Comparison of ENCODE assay signal across 8 cellular contexts in the genomic region with DNA sequence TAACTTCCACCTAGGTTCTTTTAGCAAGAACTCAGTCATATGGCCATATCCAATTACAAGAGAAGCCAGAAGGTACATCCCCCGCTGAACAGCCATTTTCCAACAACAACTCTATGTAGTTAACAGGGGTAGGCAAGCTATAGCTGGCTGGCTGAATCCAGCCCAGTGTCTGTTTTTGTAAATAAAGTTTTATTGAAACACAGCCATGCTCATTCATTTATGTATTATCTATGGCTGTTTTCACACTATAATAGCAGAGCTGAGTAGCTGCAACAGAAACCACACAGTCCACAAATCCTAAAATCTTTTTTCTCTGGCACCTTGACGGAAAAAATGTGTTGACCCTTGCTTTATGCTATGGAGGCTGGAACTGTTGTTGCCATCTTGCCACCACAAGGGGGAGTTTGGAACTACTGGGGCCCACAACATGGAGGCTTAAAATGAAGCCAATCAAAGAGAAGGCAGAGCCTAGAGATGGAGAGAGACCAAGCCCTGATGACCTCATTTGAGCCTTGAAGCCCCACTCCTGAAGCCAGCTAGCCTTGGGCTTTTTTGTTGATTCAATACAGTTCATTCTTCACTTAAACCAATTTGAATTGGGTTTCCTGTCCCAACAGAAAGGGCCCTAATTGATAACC. TPM values are rescaled to one million over a fixed set of nuclear protein-coding genes. Genes with fewer than 3 reads are reported as not detected.
DNase-seq lines count a peak whose midpoint lies in the region; ATAC-seq and TF ChIP-seq lines count a peak whose summit lies in the region.

No MANE protein-coding gene starts in this region.

- H3K9ac ChIP-seq in fibroblast of lung (ENCODE audit: insufficient read depth, low read length): no peak overlapping the region

- no peaks in the 10 kb centered on the region for H3K9me3 Mint-ChIP-seq in activated T-cell treated with anti-CD3 and anti-CD28 coated beads, Interleukin-2, amount 50 U/mL, for 72 hours

- H3K36me3 ChIP-seq in SJCRH30: no peaks in the 10 kb centered on the region
- no peaks in the 10 kb centered on the region for H3K36me3 ChIP-seq in fibroblast of lung (ENCODE audit: control insufficient read depth, insufficient read depth, low read length)

- DNase-seq in activated T-cell treated with anti-CD3 and anti-CD28 coated beads, Interleukin-2, amount 50 U/mL, for 72 hours: peak; percentile 23 to 33
- no peak for DNase-seq in activated T-cell treated with anti-CD3 and anti-CD28 coated beads, Interleukin-2, amount 50 U/mL, for 1 hour
- DNase-seq in SJCRH30: peak; percentile 61 to 78
- DNase-seq in fibroblast of lung (ENCODE audit: low read depth in 2 of 2): peak; percentile 43 to 63
- peak; percentile 36 for DNase-seq in retina
- no peak for DNase-seq in activated gamma-delta T cell treated with Interleukin-2 at 50 U/mL for 16 hours

- H3K4me1 Mint-ChIP-seq in activated T-cell treated with anti-CD3 and anti-CD28 coated beads, Interleukin-2, amount 50 U/mL, for 72 hours (ENCODE audit: low read depth): peaks cover 13% of the 10 kb centered on the region

- no peaks in the 10 kb centered on the region for H3K36me3 Mint-ChIP-seq in activated T-cell treated with anti-CD3 and anti-CD28 coated beads, Interleukin-2, amount 50 U/mL, for 72 hours (ENCODE audit: insufficient read depth in 2 of 2)

- H3K4me1 ChIP-seq in SJCRH30 (peaks cover 4% of the 10 kb centered on the region), fibroblast of lung (ENCODE audit: control insufficient read depth, extremely low read depth, insufficient read depth, low read length) (no peaks in the 10 kb centered on the region)

- H3K4me2 ChIP-seq in fibroblast of lung (ENCODE audit: extremely low read depth, insufficient read depth, low read length): no peak overlapping the region

- H3K27ac Mint-ChIP-seq in activated T-cell treated with anti-CD3 and anti-CD28 coated beads, Interleukin-2, amount 50 U/mL, for 72 hours: no peak overlapping the region

- no peak overlapping the region for H2AFZ ChIP-seq in fibroblast of lung (ENCODE audit: low read length)

- ATAC-seq in activated T-cell treated with anti-CD3 and anti-CD28 coated beads, Interleukin-2, amount 50 U/mL, for 72 hours (replicated peaks in 1 of 2): peak; percentile 85 to 86
- ATAC-seq in GM21381 (IDR thresholded peaks at IDR 0.05; ENCODE audit: unreplicated experiment) (peak; percentile 72), HG03457 (IDR thresholded peaks at IDR 0.05; ENCODE audit: unreplicated experiment) (peak; percentile 82)

- H3K27me3 ChIP-seq in SJCRH30: no peaks in the 10 kb centered on the region
- no peaks in the 10 kb centered on the region for H3K27me3 ChIP-seq in fibroblast of lung (ENCODE audit: control insufficient read depth, insufficient read depth, low read length)

- H3K27ac ChIP-seq in SJCRH30: no peak overlapping the region
- H3K27ac ChIP-seq in fibroblast of lung (ENCODE audit: insufficient read depth, low read length): no peak overlapping the region

- H3K4me3 Mint-ChIP-seq in activated T-cell treated with anti-CD3 and anti-CD28 coated beads, Interleukin-2, amount 50 U/mL, for 72 hours: no peak overlapping the region

- H4K20me1 ChIP-seq in fibroblast of lung (ENCODE audit: control insufficient read depth, extremely low read depth, insufficient read depth, low read length): no peaks in the 10 kb centered on the region

- H3K27me3 Mint-ChIP-seq in activated T-cell treated with anti-CD3 and anti-CD28 coated beads, Interleukin-2, amount 50 U/mL, for 72 hours (ENCODE audit: low read depth): no peaks in the 10 kb centered on the region

- H3K4me3 ChIP-seq in SJCRH30 (no peak overlapping the region), fibroblast of lung (replicated peaks in 1 of 4; ENCODE audit: control extremely low read depth in 1 of 4, insufficient read depth in 1 of 4, low read depth in 3 of 4, low read length in 4 of 4) (no peak overlapping the region)

- 0 out of 2 replicates have a peak, but pooled peaks cover 3% of the 10 kb centered on the region for H3K9me3 ChIP-seq in SJCRH30 (replicated peaks)
- no peaks in the 10 kb centered on the region for H3K9me3 ChIP-seq in fibroblast of lung (ENCODE audit: control insufficient read depth, insufficient read depth, low read depth, low read length)

- H3K79me2 ChIP-seq in fibroblast of lung (ENCODE audit: control insufficient read depth, insufficient read depth, low read length): no peaks in the 10 kb centered on the region

- peak; percentile 38 to 68 for TF ChIP-seq CTCF in fibroblast of lung (conservative IDR thresholded peaks at IDR 0.05 in 1 of 2, IDR thresholded peaks at IDR 0.05 in 1 of 2; ENCODE audit: low read depth in 1 of 2, low read length in 2 of 2)

RNA-seq across cellular contexts. Expression of a gene that starts 33.3 kb away (rescaled TPM):
- total RNA-seq in activated T-cell treated with anti-CD3 and anti-CD28 coated beads, Interleukin-2, amount 50 U/mL, for 72 hours: 10 to 100 TPM; 53.0 to 75.2 TPM
- 109 and 112 TPM in 2 replicates for total RNA-seq in SJCRH30 (2014; rRNA removed; shearing (Covaris generic))
- 86.5 and 93.5 TPM in 2 replicates for total RNA-seq in fibroblast of lung
- polyA plus RNA-seq in fibroblast of lung: 119 and 135 TPM in 2 replicates
- 44.9 and 46.1 TPM in 2 replicates for polyA plus RNA-seq in fibroblast of lung (2012)
- 562 and 600 TPM in 2 replicates for polyA minus RNA-seq in fibroblast of lung (ENCODE audit: low replicate concordance)

RNA-seq across cellular contexts. Expression of a gene that starts 51.2 kb away (rescaled TPM):
- 100 to 1,000 TPM in 1 of 2 donors, 10 to 100 TPM in 1; 97.9 to 122 TPM for total RNA-seq in activated T-cell treated with anti-CD3 and anti-CD28 coated beads, Interleukin-2, amount 50 U/mL, for 72 hours
- total RNA-seq in SJCRH30 (2014; rRNA removed; shearing (Covaris generic)): 51.2 and 57.8 TPM in 2 replicates
- 93.0 and 114 TPM in 2 replicates for total RNA-seq in fibroblast of lung
- polyA plus RNA-seq in fibroblast of lung: 213 and 416 TPM in 2 replicates
- polyA plus RNA-seq in fibroblast of lung (2012): 55.8 and 93.0 TPM in 2 replicates
- polyA minus RNA-seq in fibroblast of lung (ENCODE audit: low replicate concordance): 37.9 and 48.3 TPM in 2 replicates

Comparison
In these comparisons a context has a peak if more than half of its experiments do, and no peak if none do; other contexts are left out.
1. DNase-seq: peak in activated T-cell treated with anti-CD3 and anti-CD28 coated beads, Interleukin-2, amount 50 U/mL, for 72 hours (2 of 2), SJCRH30 (2 of 2), fibroblast of lung (2 of 2) and retina (single experiment); none in activated T-cell treated with anti-CD3 and anti-CD28 coated beads, Interleukin-2, amount 50 U/mL, for 1 hour (single experiment) and activated gamma-delta T cell treated with Interleukin-2 at 50 U/mL for 16 hours (single experiment).
2. Peak in every context shown above with its lines, with median percentiles within 50 percentile points of each other: ATAC-seq.